Comparison of ENCODE assay signal across 20 cellular contexts in genomic region chr17:40496170-40496569, GRCh38. TPM values are rescaled to one million over a fixed set of nuclear protein-coding genes. Genes with fewer than 3 reads are reported as not detected.
DNase-seq lines count a peak whose midpoint lies in the region; ATAC-seq, FAIRE-seq and TF ChIP-seq lines count a peak whose summit lies in the region.
"Had no signal": no experiment of that assay in that cellular context is flagged by ENCODE, and none has a peak within 500 bp of the region (broad histone marks: within the 10 kb centered on the region; RNA-seq: fewer than 3 reads in every experiment).

No MANE protein-coding gene starts in this region.

- DNase-seq in A549 (ENCODE audit: low read depth in 1 of 2, low spot score in 1 of 2): no peak
- no peak for DNase-seq in PC-3
- no peak for DNase-seq in epithelial cell of prostate (ENCODE audit: low read depth, low spot score)
- DNase-seq in prostate gland (ENCODE audit: low spot score): no peak
- DNase-seq in stimulated activated CD4-positive, alpha-beta T cell treated with anti-CD3 and anti-CD28 coated beads, Interleukin-2, amount 100 ng/mL, for 24 hours: no peak
- DNase-seq: COR-L47; GF-D8; Kasumi-1; NCI-H1105 treated with DMSO at 0.1 percent for 48 hours; NCI-H1930; NCI-H69; NK-92 treated with Interleukin-12 subunit alpha and Interleukin-12 subunit beta, amount 100 ng/mL, for 24 hours had no signal

- no peak for TF ChIP-seq EP300 in A549 (IDR thresholded peaks at IDR 0.05)

- H3F3A ChIP-seq in PC-3 (ENCODE audit: low read length, unreplicated experiment): peaks cover 7% of the 10 kb centered on the region

- POLR2A ChIA-PET in A549 (lab: Yijun Ruan, JAX): interaction anchor here (1.4 to 2.4 kb wide), 2 partner anchors 20 to 37 kb away, joined by 4 to 6 read pairs; no protein-coding TSS in a partner anchor
- POLR2A ChIA-PET in PC-3 (lab: Charles Lee; ENCODE audit: unreplicated experiment): no interaction called here

- peak overlapping the region; percentile 94 for H3K4me2 ChIP-seq in A549
- H3K4me2 ChIP-seq in PC-3 (ENCODE audit: low read length): peak overlapping the region; percentile 90

- peaks cover 66% of the 10 kb centered on the region for H3K36me3 ChIP-seq in PC-3 (ENCODE audit: low read depth, low read length)
- H3K36me3 ChIP-seq in prostate gland: no peaks in the 10 kb centered on the region

- H3K27me3 ChIP-seq in PC-3 (ENCODE audit: low read length) (no peaks in the 10 kb centered on the region), prostate gland (replicated peaks; ENCODE audit: insufficient read depth) (no peaks in the 10 kb centered on the region)

- H2AFZ ChIP-seq in PC-3 (ENCODE audit: low read length): no peak overlapping the region

- intact Hi-C loops in PC-3 (cut with micrococcal nuclease) (no loop called here), prostate gland (cut with DNase I) (no loop called here)

- H3K4me3 ChIP-seq in A549 (no peak overlapping the region), PC-3 (ENCODE audit: low read length) (peak overlapping the region; percentile 81), prostate gland (no peak overlapping the region)

- H3K27ac ChIP-seq in A549: peak overlapping the region; percentile 96 to 97
- 0 out of 2 replicates have a peak overlapping the region, but pooled peaks have one; percentile 7 for H3K27ac ChIP-seq in PC-3 (ENCODE audit: low read length)
- peak overlapping the region; percentile 99 for H3K27ac ChIP-seq in epithelial cell of prostate
- peak overlapping the region; percentile 33 to 36 for H3K27ac ChIP-seq in prostate gland
- H3K27ac ChIP-seq: C4-2B had no signal

- no peaks in the 10 kb centered on the region for H3K9me2 ChIP-seq in PC-3 (replicated peaks; ENCODE audit: low read length)

- peaks cover 77% of the 10 kb centered on the region for H3K79me2 ChIP-seq in PC-3 (ENCODE audit: low read length)

- TF ChIP-seq POLR2A in A549 (IDR thresholded peaks at IDR 0.05; ENCODE audit: low read length) (no peak), prostate gland (IDR thresholded peaks at IDR 0.05) (no peak)

- BruUV-seq in PC-3 (replicated peaks; lab: Mats Ljungman, UMichigan): no TSS peak

- peaks cover 98% of the 10 kb centered on the region for H3K4me1 ChIP-seq in A549
- H3K4me1 ChIP-seq in PC-3 (ENCODE audit: insufficient read depth, low read length): peaks cover 47% of the 10 kb centered on the region
- no peaks in the 10 kb centered on the region for H3K4me1 ChIP-seq in prostate gland (replicated peaks)

- peaks cover 32% of the 10 kb centered on the region; the same call in 1 of the 2 replicates for H4K20me1 ChIP-seq in PC-3 (ENCODE audit: low read length)

- FAIRE-seq in A549 (lab: Jason Lieb, UNC): no peak
- FAIRE-seq: A204.1, GM12891 had no signal

- H3K9me3 ChIP-seq in A549 (no peaks in the 10 kb centered on the region), PC-3 (ENCODE audit: low read length) (no peaks in the 10 kb centered on the region), prostate gland (no peaks in the 10 kb centered on the region)

- TF ChIP-seq CTCF in A549 (IDR thresholded peaks at IDR 0.05): no peak
- TF ChIP-seq CTCF in PC-3 (conservative IDR thresholded peaks at IDR 0.05; ENCODE audit: low read depth, low read length): no peak
- no peak for TF ChIP-seq CTCF in prostate gland (IDR thresholded peaks at IDR 0.05)

- ATAC-seq in A549 (no peak), PC-3 (no peak), GM19395 (IDR thresholded peaks at IDR 0.05; ENCODE audit: unreplicated experiment) (no peak), GM18498 (IDR thresholded peaks at IDR 0.05; ENCODE audit: unreplicated experiment) (no peak), HG03439 (IDR thresholded peaks at IDR 0.05; ENCODE audit: unreplicated experiment) (no peak)

- CTCF ChIA-PET in A549 (lab: Yijun Ruan, JAX): interaction anchor here (0.9 to 7.7 kb wide), 9 partner anchors 10 to 133 kb away, joined by 3 to 91 read pairs (median 5); no protein-coding TSS in a partner anchor
- CTCF ChIA-PET in PC-3 (lab: Charles Lee): interaction anchor here (0.6 kb wide), 1 partner anchor 46 kb away, joined by 4 read pairs; no protein-coding TSS in a partner anchor

- no peak overlapping the region for H3K9ac ChIP-seq in PC-3 (ENCODE audit: low read length)

- TF ChIP-seq RAD21 in A549 (conservative IDR thresholded peaks at IDR 0.05 in 1 of 2, IDR thresholded peaks at IDR 0.05 in 1 of 2): no peak

- 97% methylated on average over 3 of the region's 6 CpGs for WGBS in A549 (ENCODE audit: missing lambda C conversion rate)
- 80% methylated on average over 5 of the region's 6 CpGs for WGBS in prostate gland

TF ChIP-seq in A549, 52 proteins besides CTCF, POLR2A, EP300 and RAD21:
- TF ChIP-seq POLR2AphosphoS2 (conservative IDR thresholded peaks at IDR 0.05; ENCODE audit: low read length) (peak; percentile 91; the same call in 1 of the 2 replicates), HOXB13 (CRISPR knock-in tag; IDR thresholded peaks at IDR 0.05; ENCODE audit: low read depth) (no peak)

RNA-seq across cellular contexts. Expression of gene TNS4, which starts 5.3 kb away (rescaled TPM):
- polyA plus RNA-seq in A549 (2011; rRNA removed) (24.2 and 45.9 TPM in 2 replicates), A549 (2017; fragmentation: RNase III; extraction: RNeasy Plus Mini Kit Qiagen cat#74134 plus additional on column Dnase treatment) (61.6 to 75.9 TPM (median 73.5 TPM) in 3 replicates)
- 18.0 and 30.2 TPM in 2 replicates for polyA plus RNA-seq in A549 (2012; cell fraction: cytosol; rRNA removed)
- polyA plus RNA-seq in A549 (2012; cell fraction: nucleus; rRNA removed): 83.8 and 125 TPM in 2 replicates
- polyA minus RNA-seq in A549 (2011; rRNA and poly(A)+ RNA removed): 62.8 and 79.7 TPM in 2 replicates
- total RNA-seq in PC-3 (2014; rRNA removed) (127 and 128 TPM in 2 replicates), prostate gland (10 to 100 TPM; 51.3 to 56.1 TPM)
- total RNA-seq: H4 had no signal
- polyA plus RNA-seq: IgD-negative memory B cell had no signal

RNA-seq across cellular contexts. Expression of gene IGFBP4, which starts 52.9 kb away (rescaled TPM):
- polyA plus RNA-seq in A549 (2011; rRNA removed) (1,080 and 1,577 TPM in 2 replicates), A549 (2017; fragmentation: RNase III; extraction: RNeasy Plus Mini Kit Qiagen cat#74134 plus additional on column Dnase treatment) (1,501 to 1,941 TPM (median 1,829 TPM) in 3 replicates)
- 1,069 and 1,422 TPM in 2 replicates for polyA plus RNA-seq in A549 (2012; cell fraction: cytosol; rRNA removed)
- 982 and 1,044 TPM in 2 replicates for polyA plus RNA-seq in A549 (2012; cell fraction: nucleus; rRNA removed)
- polyA minus RNA-seq in A549 (2011; rRNA and poly(A)+ RNA removed): 1,444 and 1,452 TPM in 2 replicates
- total RNA-seq in PC-3 (2014; rRNA removed) (164 and 297 TPM in 2 replicates), prostate gland (100 to 1,000 TPM; 132 to 154 TPM)

Comparison
In these comparisons a context has a peak if more than half of its experiments do, and no peak if none do; other contexts are left out.
1. H3K27ac ChIP-seq: peak in every context shown above with its lines; median percentile 99 in epithelial cell of prostate; 96 in A549; 34 in prostate gland; 7 in PC-3.